In the genomic region with DNA sequence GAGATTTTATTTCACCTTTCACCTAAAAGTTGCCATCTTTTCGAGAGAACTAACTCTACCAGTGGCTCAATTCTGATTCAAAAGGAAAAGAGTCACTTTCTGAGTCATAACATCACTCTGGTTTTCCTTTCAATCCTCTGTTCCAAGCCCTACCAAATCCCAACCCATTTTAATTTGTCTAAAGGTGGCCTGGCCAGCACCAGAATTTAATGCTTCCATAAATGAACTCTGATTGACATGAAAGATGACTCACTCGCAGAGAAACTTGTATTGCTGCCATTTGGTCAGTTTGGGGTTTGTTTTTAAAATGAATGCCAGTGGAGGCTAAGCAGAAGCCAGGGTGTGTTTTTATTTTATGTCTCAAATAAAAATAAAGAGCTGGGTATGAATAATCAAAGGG, we compare ENCODE assay signal across 20 cellular contexts.
DNase-seq lines count a peak whose midpoint lies in the region; ATAC-seq and TF ChIP-seq lines count a peak whose summit lies in the region.
"Had no signal": no experiment of that assay in that cellular context is flagged by ENCODE, and none has a peak within 500 bp of the region (broad histone marks: within the 10 kb centered on the region; RNA-seq: fewer than 3 reads in every experiment).

No MANE protein-coding gene starts in this region.

- TF ChIP-seq CTCF in MCF 10A (IDR thresholded peaks at IDR 0.05; ENCODE audit: unreplicated experiment): no peak
- no peak for TF ChIP-seq CTCF in breast epithelium (IDR thresholded peaks at IDR 0.05)
- TF ChIP-seq CTCF in foreskin keratinocyte (conservative IDR thresholded peaks at IDR 0.05): no peak
- TF ChIP-seq CTCF in tibial artery (IDR thresholded peaks at IDR 0.05): no peak
- TF ChIP-seq CTCF in colonic mucosa (IDR thresholded peaks at IDR 0.05): no peak
- no peak for TF ChIP-seq CTCF in HFFc6 (IDR thresholded peaks at IDR 0.05)
- no peak for TF ChIP-seq CTCF in Peyer's patch (IDR thresholded peaks at IDR 0.05)

- TF ChIP-seq POLR2A in breast epithelium (IDR thresholded peaks at IDR 0.05) (no peak), Peyer's patch (IDR thresholded peaks at IDR 0.05) (no peak)

- H3K4me1 ChIP-seq in breast epithelium (no peaks in the 10 kb centered on the region), foreskin keratinocyte (no peaks in the 10 kb centered on the region), tibial artery (peaks cover 0 to 48% (median 7%) of the 10 kb centered on the region in 4 donors), colonic mucosa (no peaks in the 10 kb centered on the region), Peyer's patch (peaks cover 0 to 6% (median 0%) of the 10 kb centered on the region in 4 donors)

- DNase-seq in MCF 10A (ENCODE audit: unreplicated experiment) (peak; percentile 88), breast epithelium (ENCODE audit: low spot score in 2 of 2) (no peak), astrocyte of the hippocampus (ENCODE audit: low read depth, low spot score) (peak; percentile 94), foreskin keratinocyte (peak in 1 of 2 donors; percentile 22), tibial artery (peak; percentile 23 to 70), colonic mucosa (no peak), HFFc6 (no peak), Peyer's patch (no peak)
- DNase-seq: activated CD8-positive, alpha-beta memory T cell treated with anti-CD3 and anti-CD28 coated beads for 24 hours; activated naive CD4-positive, alpha-beta T cell treated with anti-CD3 and anti-CD28 coated beads for 36 hours; DMS153; mesendoderm; NCI-H1417 treated with DMSO at 0.1 percent for 48 hours; NCI-H524; ovary had no signal

- peak; percentile 45 for ATAC-seq in foreskin keratinocyte
- ATAC-seq: GM12878, GM23338, Right ventricle myocardium inferior had no signal

- no peaks in the 10 kb centered on the region for H3K9me3 ChIP-seq in breast epithelium
- H3K9me3 ChIP-seq in tibial artery: no peaks in the 10 kb centered on the region
- no peaks in the 10 kb centered on the region for H3K9me3 ChIP-seq in colonic mucosa
- no peaks in the 10 kb centered on the region for H3K9me3 ChIP-seq in Peyer's patch
- H3K9me3 ChIP-seq: ovary had no signal

- no peak overlapping the region for H3K4me3 Mint-ChIP-seq in MCF 10A (ENCODE audit: unreplicated experiment)
- no peak overlapping the region for H3K4me3 Mint-ChIP-seq in HFFc6
- H3K4me3 Mint-ChIP-seq: activated naive CD4-positive, alpha-beta T cell treated with anti-CD3 and anti-CD28 coated beads for 36 hours; GM23338; IgD-negative memory B cell had no signal

- H3K9me3 Mint-ChIP-seq in MCF 10A (ENCODE audit: unreplicated experiment): no peaks in the 10 kb centered on the region
- H3K9me3 Mint-ChIP-seq in HFFc6: peaks cover 21% of the 10 kb centered on the region
- H3K9me3 Mint-ChIP-seq: activated naive CD4-positive, alpha-beta T cell treated with anti-CD3 and anti-CD28 coated beads for 36 hours; GM23338; IgD-negative memory B cell had no signal

- H3K27me3 Mint-ChIP-seq in MCF 10A (ENCODE audit: insufficient read depth, unreplicated experiment): no peaks in the 10 kb centered on the region
- no peaks in the 10 kb centered on the region; the same call in 1 of the 2 replicates for H3K27me3 Mint-ChIP-seq in HFFc6 (ENCODE audit: insufficient read depth)
- H3K27me3 Mint-ChIP-seq: IgD-negative memory B cell had no signal

- H3K4me3 ChIP-seq in breast epithelium: no peak overlapping the region
- H3K4me3 ChIP-seq in tibial artery: no peak overlapping the region
- no peak overlapping the region for H3K4me3 ChIP-seq in colonic mucosa
- H3K4me3 ChIP-seq in Peyer's patch: no peak overlapping the region
- H3K4me3 ChIP-seq: GM12878, GM23338, hepatocyte, ovary had no signal

- BruUV-seq in MCF 10A (replicated peaks; lab: Mats Ljungman, UMichigan): no TSS peak

- no peak overlapping the region for H3K9ac ChIP-seq in colonic mucosa (ENCODE audit: low read depth in 2 of 2, low read length in 2 of 2)

- CTCF ChIA-PET in MCF 10A (lab: Yijun Ruan, JAX): no interaction called here

- peak overlapping the region; percentile 66 for H3K27ac Mint-ChIP-seq in MCF 10A (ENCODE audit: low read depth, unreplicated experiment)
- no peak overlapping the region for H3K27ac Mint-ChIP-seq in HFFc6
- H3K27ac Mint-ChIP-seq: activated naive CD4-positive, alpha-beta T cell treated with anti-CD3 and anti-CD28 coated beads for 36 hours; GM23338; IgD-negative memory B cell had no signal

- POLR2A ChIA-PET in MCF 10A (lab: Yijun Ruan, JAX): no interaction called here

- H3K4me1 Mint-ChIP-seq in MCF 10A (ENCODE audit: insufficient read depth, unreplicated experiment) (peaks cover 18% of the 10 kb centered on the region), HFFc6 (ENCODE audit: low read depth) (no peaks in the 10 kb centered on the region)

- H3K36me3 ChIP-seq in breast epithelium: no peaks in the 10 kb centered on the region
- no peaks in the 10 kb centered on the region for H3K36me3 ChIP-seq in tibial artery
- H3K36me3 ChIP-seq in colonic mucosa: no peaks in the 10 kb centered on the region
- H3K36me3 ChIP-seq in Peyer's patch: no peaks in the 10 kb centered on the region
- H3K36me3 ChIP-seq: ovary had no signal

- intact Hi-C loops in MCF 10A (cut with micrococcal nuclease): no loop called here
- intact Hi-C loops in breast epithelium (cut with DNase I; ENCODE audit: low total_unique reads): no loop called here
- intact Hi-C loops in tibial artery (cut with DNase I; ENCODE audit: low total_unique reads): no loop called here
- intact Hi-C loops in colonic mucosa (cut with DNase I): no loop called here

- no peaks in the 10 kb centered on the region for H3K36me3 Mint-ChIP-seq in MCF 10A (ENCODE audit: insufficient read depth, unreplicated experiment)
- no peaks in the 10 kb centered on the region for H3K36me3 Mint-ChIP-seq in HFFc6 (ENCODE audit: low read depth)

- H3K27ac ChIP-seq in breast epithelium (no peak overlapping the region), foreskin keratinocyte (no peak overlapping the region), tibial artery (peak overlapping the region; percentile 29 to 51), colonic mucosa (no peak overlapping the region), Peyer's patch (no peak overlapping the region)
- H3K27ac ChIP-seq: hepatocyte, ovary had no signal

- H3K27me3 ChIP-seq in breast epithelium (no peaks in the 10 kb centered on the region), foreskin keratinocyte (no peaks in the 10 kb centered on the region), tibial artery (no peaks in the 10 kb centered on the region), colonic mucosa (no peaks in the 10 kb centered on the region), Peyer's patch (no peaks in the 10 kb centered on the region)
- H3K27me3 ChIP-seq: hepatocyte, ovary had no signal

Comparison
In these comparisons a context has a peak if more than half of its experiments do, and no peak if none do; other contexts are left out.
1. DNase-seq: peak in MCF 10A (single experiment), astrocyte of the hippocampus (single experiment) and tibial artery (2 of 2); none in breast epithelium (0 of 2), colonic mucosa (single experiment), HFFc6 (single experiment) and Peyer's patch (0 of 3).
2. H3K27ac ChIP-seq: peak in tibial artery (2 of 2); none in breast epithelium (0 of 2), foreskin keratinocyte (single experiment), colonic mucosa (single experiment) and Peyer's patch (0 of 4).